In genomic region chr6:7721654-7722053, GRCh38 we compare ENCODE assay signal across 9 cellular contexts. TPM values are rescaled to one million over a fixed set of nuclear protein-coding genes. Genes with fewer than 3 reads are reported as not detected.
A peak's percentile ranks its signal among the peaks of the same experiment; 100 is the strongest.
DNase-seq lines count a peak whose midpoint lies in the region; TF ChIP-seq lines count a peak whose summit lies in the region.
"Had no signal": no experiment of that assay in that cellular context is flagged by ENCODE, and none has a peak within 500 bp of the region (broad histone marks: within the 10 kb centered on the region; RNA-seq: fewer than 3 reads in every experiment).

No MANE protein-coding gene starts in this region.

- H3K9me3 ChIP-seq in OCI-LY3 (ENCODE audit: insufficient read depth, low read length): 0 out of 2 replicates have a peak, but pooled peaks cover 2% of the 10 kb centered on the region
- H3K9me3 ChIP-seq in CD4-positive, alpha-beta memory T cell (ENCODE audit: control insufficient read depth in 1 of 2, low read length in 2 of 2): no peaks in the 10 kb centered on the region

- H3K4me3 ChIP-seq in OCI-LY3 (ENCODE audit: low read length) (no peak overlapping the region), fibroblast of the aortic adventitia (ENCODE audit: low read depth, low read length) (no peak overlapping the region)
- no peak overlapping the region for H3K4me3 ChIP-seq in CD4-positive, alpha-beta memory T cell (ENCODE audit: low read length in 2 of 2)
- H3K4me3 ChIP-seq: sigmoid colon had no signal

- H4K20me1 ChIP-seq in OCI-LY3 (ENCODE audit: insufficient read depth, low read length): no peaks in the 10 kb centered on the region

- in situ Hi-C loops in ACHN (cut with HindIII; ENCODE audit: low pct_ligation_motif_present, low pct_unique_long_range_greater_than_20kb, low sequenced_read_pairs): no loop called here
- in situ Hi-C loops in GM13977 (cut with MboI; ENCODE audit: low pct_unique_long_range_greater_than_20kb, low sequenced_read_pairs, unreplicated experiment): loop anchor here (10.0 kb wide), 1 partner anchor 273 kb away; no protein-coding TSS in a partner anchor

- no peaks in the 10 kb centered on the region for H3K79me2 ChIP-seq in OCI-LY3 (ENCODE audit: low read length)

- H3K27me3 Mint-ChIP-seq in CD4-positive, alpha-beta memory T cell: peaks cover 34 to 49% of the 10 kb centered on the region in 2 donors

- intact Hi-C loops in CD4-positive, alpha-beta memory T cell (cut with micrococcal nuclease): loop anchor here (2.0 kb wide), 1 partner anchor 285 kb away; no protein-coding TSS in a partner anchor

- TF ChIP-seq CTCF in GM13977 (IDR thresholded peaks at IDR 0.05; ENCODE audit: extremely low read depth, insufficient read depth, missing control alignments): peak; percentile 34
- TF ChIP-seq CTCF in OCI-LY3 (IDR thresholded peaks at IDR 0.05; ENCODE audit: low read depth, low read length): peak; percentile 45
- TF ChIP-seq CTCF in fibroblast of the aortic adventitia (IDR thresholded peaks at IDR 0.05; ENCODE audit: insufficient read depth, low read length): peak; percentile 42

- peak overlapping the region; percentile 15 for H3K4me2 ChIP-seq in OCI-LY3 (ENCODE audit: low read length)

- CTCF ChIA-PET in CD4-positive, alpha-beta memory T cell (lab: Charles Lee; ENCODE audit: partially characterized antibody): interaction anchor here (2.0 to 3.7 kb wide), 3 partner anchors 12 to 497 kb away, joined by 6 to 29 read pairs (median 22); no protein-coding TSS in a partner anchor

- no peak overlapping the region for H3K4me3 Mint-ChIP-seq in CD4-positive, alpha-beta memory T cell

- H2AFZ ChIP-seq in OCI-LY3 (ENCODE audit: low read depth, low read length): no peak overlapping the region

- peaks cover 0 to 11% (median 7%) of the 10 kb centered on the region in 4 donors for H3K4me1 Mint-ChIP-seq in CD4-positive, alpha-beta memory T cell

- peaks cover 0 to 6% (median under 1%) of the 10 kb centered on the region in 8 donors for H3K9me3 Mint-ChIP-seq in CD4-positive, alpha-beta memory T cell

- H3K36me3 Mint-ChIP-seq in CD4-positive, alpha-beta memory T cell: no peaks in the 10 kb centered on the region

- no peak overlapping the region for H3K27ac ChIP-seq in OCI-LY3 (ENCODE audit: low read length)
- no peak overlapping the region for H3K27ac ChIP-seq in CD4-positive, alpha-beta memory T cell (ENCODE audit: low read depth, low read length)
- H3K27ac ChIP-seq: sigmoid colon had no signal

- peaks cover 7% of the 10 kb centered on the region for H3K4me1 ChIP-seq in OCI-LY3 (ENCODE audit: low read length)
- peaks cover 9% of the 10 kb centered on the region for H3K4me1 ChIP-seq in CD4-positive, alpha-beta memory T cell (ENCODE audit: insufficient read depth, low read length)

- no peaks in the 10 kb centered on the region for H3K27me3 ChIP-seq in OCI-LY3 (ENCODE audit: low read depth, low read length)
- peaks cover 19% of the 10 kb centered on the region for H3K27me3 ChIP-seq in CD4-positive, alpha-beta memory T cell (ENCODE audit: insufficient read depth, low read length)

- H3K9ac ChIP-seq in OCI-LY3 (ENCODE audit: low read length): no peak overlapping the region

- H3K36me3 ChIP-seq in OCI-LY3 (replicated peaks; ENCODE audit: low read depth, low read length): no peaks in the 10 kb centered on the region
- no peaks in the 10 kb centered on the region for H3K36me3 ChIP-seq in CD4-positive, alpha-beta memory T cell (ENCODE audit: insufficient read depth, low read length)
- H3K36me3 ChIP-seq: sigmoid colon had no signal

- H3K27ac Mint-ChIP-seq in CD4-positive, alpha-beta memory T cell: no peak overlapping the region

- POLR2A ChIA-PET in CD4-positive, alpha-beta memory T cell (lab: Charles Lee; ENCODE audit: partially characterized antibody): no interaction called here

- DNase-seq in ACHN (peak; percentile 36), GM13977 (ENCODE audit: low spot score) (peak; percentile 59), fibroblast of the aortic adventitia (ENCODE audit: low read depth) (peak; percentile 69), COLO668 (lab: John Stamatoyannopoulos, UW; ENCODE audit: unreplicated experiment) (no peak), AG08395 (ENCODE audit: low spot score) (no peak)
- DNase-seq in CD4-positive, alpha-beta memory T cell: no peak
- no peak for DNase-seq in activated naive CD4-positive, alpha-beta T cell treated with anti-CD3 and anti-CD28 coated beads, Interleukin-2, amount 50 U/mL, for 16 hours
- DNase-seq: sigmoid colon had no signal

RNA-seq across cellular contexts. Expression of gene BMP6, which starts 4.2 kb away (rescaled TPM):
- 1.3 and 10.5 TPM in 2 replicates for total RNA-seq in fibroblast of the aortic adventitia (ENCODE audit: low replicate concordance)
- not detected for total RNA-seq in CD4-positive, alpha-beta memory T cell
- under 1 TPM in 1 of 2 donors, not detected in 1; 0.06 TPM for polyA plus RNA-seq in CD4-positive, alpha-beta memory T cell

Comparison
In these comparisons a context has a peak if more than half of its experiments do, and no peak if none do; other contexts are left out.
1. DNase-seq: peak in ACHN (single experiment), GM13977 (single experiment) and fibroblast of the aortic adventitia (single experiment); none in CD4-positive, alpha-beta memory T cell (0 of 5), COLO668 (single experiment), activated naive CD4-positive, alpha-beta T cell treated with anti-CD3 and anti-CD28 coated beads, Interleukin-2, amount 50 U/mL, for 16 hours (single experiment) and AG08395 (single experiment).
2. Peak in every context shown above with its lines, with median percentiles within 50 percentile points of each other: CTCF ChIP-seq.